Comparison of ENCODE assay signal across 27 cellular contexts in genomic region chr16:337437-337836, GRCh38. TPM values are rescaled to one million over a fixed set of nuclear protein-coding genes. Genes with fewer than 3 reads are reported as not detected.
A peak's percentile ranks its signal among the peaks of the same experiment; 100 is the strongest.
DNase-seq lines count a peak whose midpoint lies in the region; ATAC-seq and TF ChIP-seq lines count a peak whose summit lies in the region.
"Had no signal": no experiment of that assay in that cellular context is flagged by ENCODE, and none has a peak within 500 bp of the region (broad histone marks: within the 10 kb centered on the region; RNA-seq: fewer than 3 reads in every experiment).

No MANE protein-coding gene starts in this region.

- H4K20me1 ChIP-seq in MM.1S (ENCODE audit: insufficient read depth, low read length), result peaks cover 4% of the 10 kb centered on the region; the same call in 1 of the 2 replicates

- H3K36me3 ChIP-seq in H7 (replicated peaks; ENCODE audit: control insufficient read depth, insufficient read depth, low read length), result no peaks in the 10 kb centered on the region
- no peaks in the 10 kb centered on the region for H3K36me3 ChIP-seq in MM.1S (replicated peaks; ENCODE audit: insufficient read depth, low read length)
- H3K36me3 ChIP-seq: brain microvascular endothelial cell, left lung, right lobe of liver, vagina had no signal

- no peak overlapping the region for H3K9ac ChIP-seq in MM.1S (ENCODE audit: low read length)

- H3K27me3 ChIP-seq in H7 (ENCODE audit: control insufficient read depth, insufficient read depth, low read length), result no peaks in the 10 kb centered on the region
- H3K27me3 ChIP-seq in MM.1S (replicated peaks; ENCODE audit: insufficient read depth, low read length), result no peaks in the 10 kb centered on the region
- H3K27me3 ChIP-seq: brain microvascular endothelial cell, left lung, right lobe of liver, stomach, vagina had no signal

- H3K79me2 ChIP-seq in MM.1S (ENCODE audit: low read length), result peaks cover 94% of the 10 kb centered on the region

- no peaks in the 10 kb centered on the region for H3F3A ChIP-seq in MM.1S (ENCODE audit: insufficient read depth, low read length)

- no peak overlapping the region for H3K4me2 ChIP-seq in MM.1S (ENCODE audit: low read depth, low read length)

- DNase-seq in H7 (peak; percentile 65), SHP77 treated with DMSO at 0.1 percent for 48 hours (lab: John Stamatoyannopoulos, UW) (peak; percentile 35), left colon (no peak), activated T-cell treated with anti-CD3 and anti-CD28 coated beads for 4 hours (no peak), MM.1S (no peak), DMS79 (lab: John Stamatoyannopoulos, UW) (no peak)
- DNase-seq: activated CD4-positive, alpha-beta memory T cell treated with anti-CD3 and anti-CD28 coated beads for 36 hours; activated CD4-positive, alpha-beta T cell treated with anti-CD3 and anti-CD28 coated beads for 1 hour; activated CD8-positive, alpha-beta memory T cell treated with anti-CD3 and anti-CD28 coated beads, Interleukin-2, amount 50 U/mL, for 48 hours; activated naive CD4-positive, alpha-beta T cell treated with anti-CD3 and anti-CD28 coated beads, Interleukin-2, amount 10 ng/mL, durations not matched to agents 7 days and 5 days; brain microvascular endothelial cell; CD8-positive, alpha-beta memory T cell; Kasumi-1; NCI-H146; NCI-H510A; NK-92 treated with Interleukin-12 subunit alpha and Interleukin-12 subunit beta, amount 100 ng/mL, for 24 hours; right lobe of liver; stimulated activated CD4-positive, alpha-beta T cell treated with anti-CD3 and anti-CD28 coated beads, Interleukin-4, amount 100 ng/mL, for 1 hour; stomach; T-helper 17 cell had no signal

- no peak for TF ChIP-seq CTCF in C4-2B (conservative IDR thresholded peaks at IDR 0.05)
- no peak for TF ChIP-seq CTCF in MM.1S (IDR thresholded peaks at IDR 0.05; ENCODE audit: low read length)

- H3K9me2 ChIP-seq in MM.1S (replicated peaks; ENCODE audit: insufficient read depth, low read length), result no peaks in the 10 kb centered on the region

- H3K4me3 ChIP-seq in H7 (ENCODE audit: insufficient read depth, low read depth, low read length) (no peak overlapping the region), MM.1S (ENCODE audit: low read length) (no peak overlapping the region)
- H3K4me3 ChIP-seq: HAP-1, left lung, right lobe of liver, stomach, vagina had no signal

- ATAC-seq in left colon (peak; percentile 10), GM21717 (IDR thresholded peaks at IDR 0.05; ENCODE audit: unreplicated experiment) (no peak)
- ATAC-seq: left lung, T-helper 17 cell had no signal

- H3K27ac ChIP-seq in C4-2B, result peak overlapping the region; percentile 4; the same call in 1 of the 2 replicates
- no peak overlapping the region for H3K27ac ChIP-seq in MM.1S (ENCODE audit: low read length)
- H3K27ac ChIP-seq: brain microvascular endothelial cell, right lobe of liver, stomach, vagina had no signal

- H3K4me1 ChIP-seq in MM.1S (ENCODE audit: low read length), result no peaks in the 10 kb centered on the region
- H3K4me1 ChIP-seq: right lobe of liver had no signal

- no peak overlapping the region for H2AFZ ChIP-seq in MM.1S (ENCODE audit: low read length)

- H3K9me3 ChIP-seq in MM.1S (replicated peaks; ENCODE audit: insufficient read depth, low read length), result no peaks in the 10 kb centered on the region
- H3K9me3 ChIP-seq: HAP-1, left lung, right lobe of liver, stomach, vagina had no signal

- intact Hi-C loops in left colon (cut with DNase I, micrococcal nuclease), result no loop called here

RNA-seq across cellular contexts. Expression of gene AXIN1, which starts 15.1 kb away (rescaled TPM):
- total RNA-seq in H7 (2014; rRNA removed; shearing (Covaris generic)), result 52.4 and 57.8 TPM in 2 replicates
- total RNA-seq in left colon, result 10 to 100 TPM; 32.8 to 38.4 TPM

RNA-seq across cellular contexts. Expression of gene MRPL28, which starts 32.9 kb away (rescaled TPM):
- 225 and 242 TPM in 2 replicates for total RNA-seq in H7 (2014; rRNA removed; shearing (Covaris generic))
- total RNA-seq in left colon, result 10 to 100 TPM; 47.7 to 48.2 TPM

RNA-seq across cellular contexts. Expression of gene PGAP6, which starts 44.3 kb away (rescaled TPM):
- total RNA-seq in H7 (2014; rRNA removed; shearing (Covaris generic)), result 107 and 112 TPM in 2 replicates
- 100 to 1,000 TPM; 116 to 130 TPM for total RNA-seq in left colon

RNA-seq across cellular contexts. Expression of gene PDIA2, which starts 54.5 kb away (rescaled TPM):
- total RNA-seq in H7 (2014; rRNA removed; shearing (Covaris generic)), result 0.15 and 2.1 TPM in 2 replicates
- 1 to 10 TPM in 1 of 2 donors, under 1 TPM in 1; 0.67 to 2.1 TPM for total RNA-seq in left colon
- total RNA-seq: activated CD4-positive, alpha-beta memory T cell treated with anti-CD3 and anti-CD28 coated beads for 36 hours; B cell; CD8-positive, alpha-beta memory T cell; epithelial cell of proximal tubule; right lobe of liver; vagina had no signal

RNA-seq across cellular contexts. Expression of gene ARHGDIG, which starts 57.0 kb away (rescaled TPM):
- 4.0 and 5.3 TPM in 2 replicates for total RNA-seq in H7 (2014; rRNA removed; shearing (Covaris generic))
- 1 to 10 TPM; 2.4 to 6.5 TPM for total RNA-seq in left colon
- total RNA-seq: activated CD4-positive, alpha-beta memory T cell treated with anti-CD3 and anti-CD28 coated beads for 36 hours; CD8-positive, alpha-beta memory T cell; right lobe of liver; T-helper 17 cell; vagina had no signal

Comparison
In these comparisons a context has a peak if more than half of its experiments do, and no peak if none do; other contexts are left out.
1. DNase-seq: peak in H7 (single experiment) and SHP77 treated with DMSO at 0.1 percent for 48 hours (single experiment); none in left colon (0 of 2), activated T-cell treated with anti-CD3 and anti-CD28 coated beads for 4 hours (single experiment), MM.1S (single experiment) and DMS79 (single experiment).